In the genomic region with DNA sequence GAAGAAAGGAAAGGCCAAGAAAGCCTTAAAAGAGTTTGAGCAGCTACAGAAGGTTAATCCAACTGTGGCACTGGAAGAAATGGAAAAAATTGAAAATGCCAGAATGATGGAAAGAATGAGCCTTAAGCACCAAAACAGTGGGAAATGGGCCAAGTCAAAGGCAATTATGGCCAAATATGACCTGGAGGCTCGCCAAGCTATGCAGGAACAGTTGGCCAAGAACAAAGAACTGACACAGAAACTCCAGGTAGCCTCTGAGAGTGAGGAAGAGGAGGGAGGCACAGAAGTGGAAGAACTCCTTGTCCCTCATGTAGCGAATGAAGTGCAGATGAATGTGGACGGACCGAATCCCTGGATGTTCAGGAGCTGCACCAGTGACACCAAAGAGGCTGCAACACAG, we compare ENCODE assay signal across 21 cellular contexts.
"Had no signal": no experiment of that assay in that cellular context is flagged by ENCODE, and none has a peak within 500 bp of the region (broad histone marks: within the 10 kb centered on the region; RNA-seq: fewer than 3 reads in every experiment).

No MANE protein-coding gene starts in this region.

- H3K4me1 ChIP-seq: left lung had no signal

- H3K27me3 Mint-ChIP-seq: activated CD4-positive, alpha-beta memory T cell treated with anti-CD3 and anti-CD28 coated beads for 36 hours; activated CD8-positive, alpha-beta memory T cell treated with anti-CD3 and anti-CD28 coated beads, Interleukin-2, amount 10 ng/mL, durations not matched to agents 7 days and 5 days; activated naive CD8-positive, alpha-beta T cell treated with anti-CD3 and anti-CD28 coated beads, Interleukin-2, amount 10 ng/mL, durations not matched to agents 7 days and 5 days; memory B cell; naive B cell; progenitor cell of endocrine pancreas had no signal

- H3K27ac ChIP-seq: body of pancreas, left lung, tibial artery, WERI-Rb-1 had no signal

- H3K9me3 Mint-ChIP-seq: activated CD4-positive, alpha-beta memory T cell treated with anti-CD3 and anti-CD28 coated beads for 36 hours had no signal

- H3K9me3 ChIP-seq: body of pancreas, left lung, tibial artery had no signal

- H3K27me3 ChIP-seq: body of pancreas, left lung, tibial artery had no signal

- DNase-seq: activated CD4-positive, alpha-beta memory T cell treated with anti-CD3 and anti-CD28 coated beads for 36 hours; activated CD8-positive, alpha-beta memory T cell treated with anti-CD3 and anti-CD28 coated beads, Interleukin-2, amount 10 ng/mL, durations not matched to agents 7 days and 5 days; activated naive CD4-positive, alpha-beta T cell treated with Interleukin-2 at 50 U/mL for 16 hours; activated naive CD8-positive, alpha-beta T cell treated with anti-CD3 and anti-CD28 coated beads, Interleukin-2, amount 10 ng/mL, durations not matched to agents 7 days and 5 days; activated T-cell treated with anti-CD3 and anti-CD28 coated beads, Interleukin-2, amount 50 U/mL, for 1 hour; head of caudate nucleus; kidney; left lung; naive B cell; stimulated activated CD4-positive, alpha-beta T cell treated with anti-CD3 and anti-CD28 coated beads, Interleukin-12 subunit alpha, Interleukin-12 subunit beta, amount 100 ng/mL, for 4 hours; stimulated activated CD4-positive, alpha-beta T cell treated with anti-CD3 and anti-CD28 coated beads, Interleukin-1b, Interleukin-23, amount 100 ng/mL, for 48 hours; stimulated activated CD8-positive, alpha-beta memory T cell treated with anti-CD3 and anti-CD28 coated beads, Interleukin-4, amount 100 ng/mL, for 48 hours; stimulated activated naive CD4-positive, alpha-beta T cell treated with Interleukin-2 at 50 U/mL for 16 hours; substantia nigra; tibial artery; WERI-Rb-1 had no signal

- ATAC-seq: activated CD8-positive, alpha-beta memory T cell treated with anti-CD3 and anti-CD28 coated beads, Interleukin-2, amount 10 ng/mL, durations not matched to agents 7 days and 5 days; body of pancreas; left lung had no signal

- H3K27ac Mint-ChIP-seq: activated CD4-positive, alpha-beta memory T cell treated with anti-CD3 and anti-CD28 coated beads for 36 hours; activated CD8-positive, alpha-beta memory T cell treated with anti-CD3 and anti-CD28 coated beads, Interleukin-2, amount 10 ng/mL, durations not matched to agents 7 days and 5 days; activated naive CD8-positive, alpha-beta T cell treated with anti-CD3 and anti-CD28 coated beads, Interleukin-2, amount 10 ng/mL, durations not matched to agents 7 days and 5 days; activated T-helper 2 cell treated with anti-CD3 and anti-CD28 coated beads, Interferon-gamma antibody, Interleukin-2, Interleukin-4, amounts not matched to agents 10 μg/mL and 5 μg/mL and 100 μg/mL, durations not matched to agents 14 hours and 24 hours and 36 hours; memory B cell; progenitor cell of endocrine pancreas had no signal

- H3K4me3 Mint-ChIP-seq: activated CD4-positive, alpha-beta memory T cell treated with anti-CD3 and anti-CD28 coated beads for 36 hours; activated CD8-positive, alpha-beta memory T cell treated with anti-CD3 and anti-CD28 coated beads, Interleukin-2, amount 10 ng/mL, durations not matched to agents 7 days and 5 days; activated naive CD8-positive, alpha-beta T cell treated with anti-CD3 and anti-CD28 coated beads, Interleukin-2, amount 10 ng/mL, durations not matched to agents 7 days and 5 days; memory B cell; naive B cell; neural crest cell had no signal

- H3K4me3 ChIP-seq: body of pancreas, left lung, tibial artery had no signal
